ENCODE assay signal across 12 cellular contexts in the genomic region with DNA sequence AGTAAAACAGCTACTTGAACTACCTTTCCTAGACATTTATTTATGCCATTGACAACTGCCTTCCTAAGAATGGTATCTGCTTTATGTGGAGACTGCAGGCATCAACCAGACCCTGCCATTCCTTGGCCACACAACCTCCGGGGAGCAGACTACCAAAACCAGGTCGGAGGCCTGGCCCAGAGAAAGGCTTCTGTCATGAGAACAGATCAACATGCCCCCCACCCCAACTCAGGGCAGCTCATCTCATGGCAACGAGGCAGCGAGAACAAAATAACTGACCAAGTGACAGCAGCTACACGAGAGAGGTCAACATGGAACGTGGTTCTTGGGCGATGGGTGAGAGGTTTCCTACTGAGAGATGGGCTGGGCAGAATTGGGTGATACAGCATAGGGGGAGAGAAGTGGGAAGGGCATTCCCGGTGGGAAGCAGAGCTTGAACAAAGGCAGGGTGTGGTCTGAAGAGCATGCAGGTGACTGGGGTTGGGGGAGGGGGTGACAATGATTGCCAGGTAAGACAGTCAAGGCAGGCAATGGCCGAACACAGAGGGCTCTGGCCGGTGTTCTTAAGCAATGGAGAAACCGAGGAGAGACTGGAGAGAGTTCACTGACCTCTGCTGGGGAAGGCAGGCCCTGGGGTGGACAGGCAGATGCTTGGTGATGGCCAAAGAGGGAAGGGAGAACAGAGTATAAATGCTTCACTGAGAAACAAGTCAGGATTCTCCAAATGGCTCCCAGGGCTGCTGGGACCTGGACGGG. TPM values are rescaled to one million over a fixed set of nuclear protein-coding genes. Genes with fewer than 3 reads are reported as not detected.
DNase-seq lines count a peak whose midpoint lies in the region; ATAC-seq and TF ChIP-seq lines count a peak whose summit lies in the region.
"Had no signal": no experiment of that assay in that cellular context is flagged by ENCODE, and none has a peak within 500 bp of the region (broad histone marks: within the 10 kb centered on the region; RNA-seq: fewer than 3 reads in every experiment).

No MANE protein-coding gene starts in this region.

- CTCF ChIA-PET in CD8-positive, alpha-beta T cell (lab: Charles Lee) = interaction anchor here (1.5 kb wide), 2 partner anchors 16 to 55 kb away, joined by 3 to 4 read pairs; no protein-coding TSS in a partner anchor
- CTCF ChIA-PET in activated CD8-positive, alpha-beta T cell treated with anti-CD3 and anti-CD28 coated beads for 36 hours (lab: Charles Lee) = no interaction called here

- POLR2A ChIA-PET in CD8-positive, alpha-beta T cell (lab: Charles Lee) = no interaction called here
- POLR2A ChIA-PET in activated CD8-positive, alpha-beta T cell treated with anti-CD3 and anti-CD28 coated beads for 36 hours (lab: Charles Lee) = interaction anchor here (1.4 kb wide), 1 partner anchor 9 kb away, joined by 3 read pairs; no protein-coding TSS in a partner anchor

- H3K4me3 ChIP-seq in CD8-positive, alpha-beta T cell (ENCODE audit: low read depth, low read length) = no peak overlapping the region
- H3K4me3 ChIP-seq in left ventricle myocardium inferior = peak overlapping the region; percentile 7
- H3K4me3 ChIP-seq in neural progenitor cell = no peak overlapping the region
- H3K4me3 ChIP-seq: HAP-1 had no signal

- H3K9me3 Mint-ChIP-seq in CD8-positive, alpha-beta T cell = no peaks in the 10 kb centered on the region
- H3K9me3 Mint-ChIP-seq in activated CD8-positive, alpha-beta T cell treated with anti-CD3 and anti-CD28 coated beads for 36 hours = no peaks in the 10 kb centered on the region
- no peaks in the 10 kb centered on the region for H3K9me3 Mint-ChIP-seq in neural progenitor cell

- H3K36me3 Mint-ChIP-seq in CD8-positive, alpha-beta T cell = peaks cover 69% of the 10 kb centered on the region
- H3K36me3 Mint-ChIP-seq in activated CD8-positive, alpha-beta T cell treated with anti-CD3 and anti-CD28 coated beads for 36 hours (ENCODE audit: low read depth) = peaks cover 47% of the 10 kb centered on the region
- peaks cover 30% of the 10 kb centered on the region for H3K36me3 Mint-ChIP-seq in neural progenitor cell

- H3K36me3 ChIP-seq in CD8-positive, alpha-beta T cell (ENCODE audit: insufficient read depth, low read length) = peaks cover 21% of the 10 kb centered on the region
- H3K36me3 ChIP-seq in left ventricle myocardium inferior = peaks cover 19% of the 10 kb centered on the region
- no peaks in the 10 kb centered on the region for H3K36me3 ChIP-seq in neural progenitor cell

- H3K27me3 ChIP-seq in CD8-positive, alpha-beta T cell (ENCODE audit: insufficient read depth, low read length) = no peaks in the 10 kb centered on the region
- no peaks in the 10 kb centered on the region for H3K27me3 ChIP-seq in left ventricle myocardium inferior (ENCODE audit: low read depth)
- H3K27me3 ChIP-seq in neural progenitor cell = no peaks in the 10 kb centered on the region
- H3K27me3 ChIP-seq: brain microvascular endothelial cell had no signal

- no peak for TF ChIP-seq CTCF in CD8-positive, alpha-beta T cell (IDR thresholded peaks at IDR 0.05)
- TF ChIP-seq CTCF in activated CD8-positive, alpha-beta T cell treated with anti-CD3 and anti-CD28 coated beads for 36 hours (IDR thresholded peaks at IDR 0.05) = no peak
- no peak for TF ChIP-seq CTCF in left ventricle myocardium inferior (IDR thresholded peaks at IDR 0.05; ENCODE audit: borderline replicate concordance)
- TF ChIP-seq CTCF in neural progenitor cell (IDR thresholded peaks at IDR 0.05) = no peak

- no peaks in the 10 kb centered on the region for H3K27me3 Mint-ChIP-seq in CD8-positive, alpha-beta T cell (ENCODE audit: low read depth)
- H3K27me3 Mint-ChIP-seq in activated CD8-positive, alpha-beta T cell treated with anti-CD3 and anti-CD28 coated beads for 36 hours = no peaks in the 10 kb centered on the region
- H3K27me3 Mint-ChIP-seq in neural progenitor cell (ENCODE audit: insufficient read depth, low read depth) = peaks cover 9% of the 10 kb centered on the region

- H3K4me3 Mint-ChIP-seq in CD8-positive, alpha-beta T cell = no peak overlapping the region
- no peak overlapping the region for H3K4me3 Mint-ChIP-seq in activated CD8-positive, alpha-beta T cell treated with anti-CD3 and anti-CD28 coated beads for 36 hours
- H3K4me3 Mint-ChIP-seq in neural progenitor cell = no peak overlapping the region

- peaks cover 74% of the 10 kb centered on the region for H4K20me1 ChIP-seq in neural progenitor cell (ENCODE audit: low read depth)

- H3K27ac Mint-ChIP-seq in CD8-positive, alpha-beta T cell = peak overlapping the region; percentile 11
- peak overlapping the region; percentile 44 for H3K27ac Mint-ChIP-seq in activated CD8-positive, alpha-beta T cell treated with anti-CD3 and anti-CD28 coated beads for 36 hours
- peak overlapping the region; percentile 36 for H3K27ac Mint-ChIP-seq in neural progenitor cell

- H3K9me3 ChIP-seq in CD8-positive, alpha-beta T cell (ENCODE audit: low read length) = no peaks in the 10 kb centered on the region
- H3K9me3 ChIP-seq in left ventricle myocardium inferior (replicated peaks) = no peaks in the 10 kb centered on the region
- no peaks in the 10 kb centered on the region for H3K9me3 ChIP-seq in neural progenitor cell (ENCODE audit: low read depth)
- H3K9me3 ChIP-seq: HAP-1 had no signal

- peaks cover 77% of the 10 kb centered on the region for H3K79me2 ChIP-seq in neural progenitor cell (ENCODE audit: low read depth)

- H3K9ac ChIP-seq in neural progenitor cell = no peak overlapping the region

- peaks cover 77% of the 10 kb centered on the region for H3K4me1 Mint-ChIP-seq in CD8-positive, alpha-beta T cell (ENCODE audit: low read depth)
- H3K4me1 Mint-ChIP-seq in activated CD8-positive, alpha-beta T cell treated with anti-CD3 and anti-CD28 coated beads for 36 hours (ENCODE audit: low read depth) = peaks cover 49% of the 10 kb centered on the region
- peaks cover 8% of the 10 kb centered on the region for H3K4me1 Mint-ChIP-seq in neural progenitor cell

- no peak for ATAC-seq in CD8-positive, alpha-beta T cell
- ATAC-seq in activated CD8-positive, alpha-beta T cell treated with anti-CD3 and anti-CD28 coated beads for 36 hours = no peak

- H3K4me2 ChIP-seq in neural progenitor cell = no peak overlapping the region

- intact Hi-C loops in CD8-positive, alpha-beta T cell (cut with DNase I, micrococcal nuclease) = loop anchor here in 1 of 2 experiments (10.0 kb wide), 1 partner anchor 112 kb away; no protein-coding TSS in a partner anchor
- intact Hi-C loops in activated CD8-positive, alpha-beta T cell treated with anti-CD3 and anti-CD28 coated beads for 36 hours (cut with micrococcal nuclease) = no loop called here
- intact Hi-C loops in left ventricle myocardium inferior (cut with micrococcal nuclease) = no loop called here

- H3K27ac ChIP-seq in CD8-positive, alpha-beta T cell (ENCODE audit: low read depth, low read length) = no peak overlapping the region
- H3K27ac ChIP-seq in left ventricle myocardium inferior (replicated peaks) (peak overlapping the region; percentile 81), neural progenitor cell (no peak overlapping the region)
- H3K27ac ChIP-seq: brain microvascular endothelial cell had no signal

- no peak for DNase-seq in CD8-positive, alpha-beta T cell
- DNase-seq in activated CD8-positive, alpha-beta T cell treated with anti-CD3 and anti-CD28 coated beads for 36 hours = no peak
- DNase-seq in left ventricle myocardium inferior (no peak), neural progenitor cell (ENCODE audit: low spot score) (no peak), NCI-H2107 treated with DMSO at 0.1 percent for 48 hours (lab: John Stamatoyannopoulos, UW; ENCODE audit: unreplicated experiment) (no peak), DMS79 (lab: John Stamatoyannopoulos, UW) (no peak), SKM-1 (lab: John Stamatoyannopoulos, UW; ENCODE audit: unreplicated experiment) (no peak), cerebellar nuclear complex (lab: John Stamatoyannopoulos, UW) (no peak)
- DNase-seq: brain microvascular endothelial cell, C1 segment of cervical spinal cord, NCI-H510A treated with DMSO at 0.1 percent for 48 hours had no signal

- no peak overlapping the region for H2AFZ ChIP-seq in neural progenitor cell (replicated peaks)

- H3K4me1 ChIP-seq in CD8-positive, alpha-beta T cell (ENCODE audit: insufficient read depth, low read length) = peaks cover 32% of the 10 kb centered on the region
- H3K4me1 ChIP-seq in left ventricle myocardium inferior (peaks cover 94% of the 10 kb centered on the region), neural progenitor cell (peaks cover 5% of the 10 kb centered on the region)
- H3K4me1 ChIP-seq: HAP-1 had no signal

- H3F3A ChIP-seq in neural progenitor cell (ENCODE audit: low read depth) = no peaks in the 10 kb centered on the region

RNA-seq across cellular contexts. Expression of gene CCDC12, which starts 33.9 kb away (rescaled TPM):
- 100 to 1,000 TPM in 1 of 2 experiments, 10 to 100 TPM in 1; 99.9 to 107 TPM for total RNA-seq in CD8-positive, alpha-beta T cell
- 10 to 100 TPM; 51.2 to 51.6 TPM for total RNA-seq in activated CD8-positive, alpha-beta T cell treated with anti-CD3 and anti-CD28 coated beads for 36 hours
- total RNA-seq in left ventricle myocardium inferior (31.0 TPM), neural progenitor cell (ENCODE audit: low replicate concordance) (17.9 and 44.0 TPM in 2 replicates)

RNA-seq across cellular contexts. Expression of gene NBEAL2, which starts 36.8 kb away (rescaled TPM):
- 100 to 1,000 TPM; 187 to 201 TPM for total RNA-seq in CD8-positive, alpha-beta T cell
- 10 to 100 TPM; 58.9 to 63.7 TPM for total RNA-seq in activated CD8-positive, alpha-beta T cell treated with anti-CD3 and anti-CD28 coated beads for 36 hours
- total RNA-seq in left ventricle myocardium inferior = 12.6 TPM
- 6.3 and 19.1 TPM in 2 replicates for total RNA-seq in neural progenitor cell (ENCODE audit: low replicate concordance)
